In genomic region chr17:73203788-73204479, GRCh38 we compare ENCODE assay signal across 11 cellular contexts. TPM values are rescaled to one million over a fixed set of nuclear protein-coding genes. Genes with fewer than 3 reads are reported as not detected.
A peak's percentile ranks its signal among the peaks of the same experiment; 100 is the strongest.
DNase-seq lines count a peak whose midpoint lies in the region; ATAC-seq lines count a peak whose summit lies in the region.
"Had no signal": no experiment of that assay in that cellular context is flagged by ENCODE, and none has a peak within 500 bp of the region (broad histone marks: within the 10 kb centered on the region; RNA-seq: fewer than 3 reads in every experiment).

No MANE protein-coding gene starts in this region.

- POLR2A ChIA-PET in activated CD4-positive, alpha-beta T cell treated with anti-CD3 and anti-CD28 coated beads, Interleukin-2, amount 10 ng/mL, durations not matched to agents 7 days and 5 days (lab: Charles Lee): no interaction called here

- in situ Hi-C loops in HAP-1 (cut with MboI; ENCODE audit: low sequenced_read_pairs): no loop called here

- H3K9me3 ChIP-seq in HAP-1: no peaks in the 10 kb centered on the region

- H3K27me3 ChIP-seq in HAP-1 (ENCODE audit: low read depth): no peaks in the 10 kb centered on the region

- peak; percentile 94 for ATAC-seq in effector memory CD8-positive, alpha-beta T cell (replicated peaks)

- no peak overlapping the region for H3K4me3 Mint-ChIP-seq in activated CD4-positive, alpha-beta T cell treated with anti-CD3 and anti-CD28 coated beads, Interleukin-2, amount 10 ng/mL, durations not matched to agents 7 days and 5 days
- peak overlapping the region in 1 of 2 donors; percentile 31 for H3K4me3 Mint-ChIP-seq in effector memory CD8-positive, alpha-beta T cell

- CTCF ChIA-PET in activated CD4-positive, alpha-beta T cell treated with anti-CD3 and anti-CD28 coated beads, Interleukin-2, amount 10 ng/mL, durations not matched to agents 7 days and 5 days (lab: Charles Lee): interaction anchor here (1.5 to 3.7 kb wide), 3 partner anchors 17 to 48 kb away, joined by 3 to 10 read pairs (median 8); no protein-coding TSS in a partner anchor

- DNase-seq in activated effector memory CD4-positive, alpha-beta T cell treated with Interleukin-2 at 50 U/mL for 16 hours: peak; percentile 8
- DNase-seq in activated effector memory CD4-positive, alpha-beta T cell treated with anti-CD3 and anti-CD28 coated beads, Interleukin-2, amount 50 U/mL, for 16 hours: no peak
- peak; percentile 37 for DNase-seq in activated CD4-positive, alpha-beta T cell treated with anti-CD3 and anti-CD28 coated beads, Interleukin-2, amount 10 ng/mL, durations not matched to agents 7 days and 5 days
- peak; percentile 13 to 28 (median 15) for DNase-seq in effector memory CD8-positive, alpha-beta T cell
- peak; percentile 15 for DNase-seq in stimulated activated naive CD4-positive, alpha-beta T cell treated with Interleukin-2 at 50 U/mL for 16 hours (lab: John Stamatoyannopoulos, UW)
- DNase-seq in GM03348 (ENCODE audit: low spot score): no peak
- no peak for DNase-seq in HAP-1 (ENCODE audit: low spot score in 2 of 2)
- DNase-seq in superior temporal gyrus (ENCODE audit: extremely low spot score): no peak
- DNase-seq: NCI-H1092, NCI-H748 treated with DMSO at 0.1 percent for 48 hours had no signal

- H3K36me3 ChIP-seq in HAP-1 (replicated peaks): peaks cover 94% of the 10 kb centered on the region

- no peaks in the 10 kb centered on the region for H3K27me3 Mint-ChIP-seq in activated CD4-positive, alpha-beta T cell treated with anti-CD3 and anti-CD28 coated beads, Interleukin-2, amount 10 ng/mL, durations not matched to agents 7 days and 5 days
- no peaks in the 10 kb centered on the region for H3K27me3 Mint-ChIP-seq in effector memory CD8-positive, alpha-beta T cell

- H3K9me3 Mint-ChIP-seq in activated CD4-positive, alpha-beta T cell treated with anti-CD3 and anti-CD28 coated beads, Interleukin-2, amount 10 ng/mL, durations not matched to agents 7 days and 5 days: no peaks in the 10 kb centered on the region
- H3K9me3 Mint-ChIP-seq in effector memory CD8-positive, alpha-beta T cell: no peaks in the 10 kb centered on the region

- H3K4me1 ChIP-seq in HAP-1: no peaks in the 10 kb centered on the region

- peak overlapping the region; percentile 81 for H3K27ac Mint-ChIP-seq in activated CD4-positive, alpha-beta T cell treated with anti-CD3 and anti-CD28 coated beads, Interleukin-2, amount 10 ng/mL, durations not matched to agents 7 days and 5 days
- peak overlapping the region; percentile 68 to 91 for H3K27ac Mint-ChIP-seq in effector memory CD8-positive, alpha-beta T cell

- no peak overlapping the region for H3K4me3 ChIP-seq in HAP-1

- H3K36me3 Mint-ChIP-seq in activated CD4-positive, alpha-beta T cell treated with anti-CD3 and anti-CD28 coated beads, Interleukin-2, amount 10 ng/mL, durations not matched to agents 7 days and 5 days (ENCODE audit: low read depth): peaks cover 92% of the 10 kb centered on the region
- H3K36me3 Mint-ChIP-seq in effector memory CD8-positive, alpha-beta T cell (ENCODE audit: insufficient read depth): peaks cover 91% of the 10 kb centered on the region

- H3K4me1 Mint-ChIP-seq in activated CD4-positive, alpha-beta T cell treated with anti-CD3 and anti-CD28 coated beads, Interleukin-2, amount 10 ng/mL, durations not matched to agents 7 days and 5 days: peaks cover 25% of the 10 kb centered on the region
- peaks cover 15 to 18% of the 10 kb centered on the region in 2 donors for H3K4me1 Mint-ChIP-seq in effector memory CD8-positive, alpha-beta T cell (ENCODE audit: low read depth in 2 of 2)

RNA-seq across cellular contexts. Expression of gene COG1, which starts 11.1 kb away (rescaled TPM):
- total RNA-seq in activated CD4-positive, alpha-beta T cell treated with anti-CD3 and anti-CD28 coated beads, Interleukin-2, amount 10 ng/mL, durations not matched to agents 7 days and 5 days: 10 to 100 TPM; 29.2 to 32.5 TPM

RNA-seq across cellular contexts. Expression of gene SSTR2, which starts 39.1 kb away (rescaled TPM):
- total RNA-seq in activated CD4-positive, alpha-beta T cell treated with anti-CD3 and anti-CD28 coated beads, Interleukin-2, amount 10 ng/mL, durations not matched to agents 7 days and 5 days: not detected

RNA-seq across cellular contexts. Expression of gene CPSF4L, which starts 57.7 kb away (rescaled TPM):
- total RNA-seq in activated CD4-positive, alpha-beta T cell treated with anti-CD3 and anti-CD28 coated beads, Interleukin-2, amount 10 ng/mL, durations not matched to agents 7 days and 5 days: not detected
- total RNA-seq: osteoblast had no signal

Comparison
In these comparisons a context has a peak if more than half of its experiments do, and no peak if none do; other contexts are left out.
1. DNase-seq: peak in activated effector memory CD4-positive, alpha-beta T cell treated with Interleukin-2 at 50 U/mL for 16 hours (single experiment), activated CD4-positive, alpha-beta T cell treated with anti-CD3 and anti-CD28 coated beads, Interleukin-2, amount 10 ng/mL, durations not matched to agents 7 days and 5 days (single experiment), effector memory CD8-positive, alpha-beta T cell (3 of 3) and stimulated activated naive CD4-positive, alpha-beta T cell treated with Interleukin-2 at 50 U/mL for 16 hours (single experiment); none in activated effector memory CD4-positive, alpha-beta T cell treated with anti-CD3 and anti-CD28 coated beads, Interleukin-2, amount 50 U/mL, for 16 hours (single experiment), GM03348 (single experiment), HAP-1 (0 of 2) and superior temporal gyrus (single experiment).